Comparison of ENCODE assay signal across 9 cellular contexts in genomic region chr11:59224419-59224928, GRCh38. TPM values are rescaled to one million over a fixed set of nuclear protein-coding genes. Genes with fewer than 3 reads are reported as not detected.
A peak's percentile ranks its signal among the peaks of the same experiment; 100 is the strongest.
DNase-seq lines count a peak whose midpoint lies in the region; ATAC-seq and TF ChIP-seq lines count a peak whose summit lies in the region.
"Had no signal": no experiment of that assay in that cellular context is flagged by ENCODE, and none has a peak within 500 bp of the region (broad histone marks: within the 10 kb centered on the region; RNA-seq: fewer than 3 reads in every experiment).

No MANE protein-coding gene starts in this region.

- H3K79me1 ChIP-seq in neuronal stem cell (ENCODE audit: low read depth, low read length) = no peaks in the 10 kb centered on the region

- H2AFZ ChIP-seq in neuronal stem cell (ENCODE audit: low read length) = peak overlapping the region; percentile 32

- H3K4me1 ChIP-seq in ascending aorta = no peaks in the 10 kb centered on the region
- H3K4me1 ChIP-seq in neuronal stem cell (ENCODE audit: control insufficient read depth in 2 of 2, insufficient read depth in 1 of 2, low read depth in 1 of 2, low read length in 2 of 2) = no peaks in the 10 kb centered on the region
- peaks cover 9% of the 10 kb centered on the region for H3K4me1 ChIP-seq in vagina

- no peaks in the 10 kb centered on the region for H3K36me3 Mint-ChIP-seq in activated T-helper 1 cell treated with anti-CD3 and anti-CD28 coated beads, Interleukin-12 subunit alpha, Interleukin-12 subunit beta, Interleukin-2, Interleukin-4 antibody, amounts not matched to agents 30 ng/mL and 10 ng/mL and 1 ng/mL, durations not matched to agents 14 hours and 24 hours and 36 hours (ENCODE audit: low read depth)
- H3K36me3 Mint-ChIP-seq in CD4-positive, alpha-beta T cell (ENCODE audit: low read depth) = no peaks in the 10 kb centered on the region

- DNase-seq in ascending aorta (ENCODE audit: low spot score in 2 of 2) (no peak), neuronal stem cell (ENCODE audit: low spot score) (no peak), vagina (ENCODE audit: extremely low spot score in 2 of 2) (no peak), islet precursor cell (no peak)
- no peak for DNase-seq in activated T-helper 1 cell treated with anti-CD3 and anti-CD28 coated beads, Interleukin-12 subunit alpha, Interleukin-12 subunit beta, Interleukin-2, Interleukin-4 antibody, amounts not matched to agents 30 ng/mL and 10 ng/mL and 1 ng/mL, durations not matched to agents 14 hours and 24 hours and 36 hours (ENCODE audit: low spot score)
- no peak for DNase-seq in CD4-positive, alpha-beta T cell
- DNase-seq: stimulated activated CD4-positive, alpha-beta T cell treated with anti-CD3 and anti-CD28 coated beads, Interleukin-2, amount 100 ng/mL, for 48 hours had no signal

- H3K23ac ChIP-seq in neuronal stem cell (ENCODE audit: low read depth, low read length, poor library complexity) = no peak overlapping the region

- intact Hi-C loops in ascending aorta (cut with DNase I) = no loop called here
- intact Hi-C loops in activated T-helper 1 cell treated with anti-CD3 and anti-CD28 coated beads, Interleukin-12 subunit alpha, Interleukin-12 subunit beta, Interleukin-2, Interleukin-4 antibody, amounts not matched to agents 30 ng/mL and 10 ng/mL and 1 ng/mL, durations not matched to agents 14 hours and 24 hours and 36 hours (cut with micrococcal nuclease) = no loop called here
- intact Hi-C loops in vagina (cut with DNase I) = no loop called here
- intact Hi-C loops in CD4-positive, alpha-beta T cell (cut with DNase I, micrococcal nuclease) = no loop called here

- H4K91ac ChIP-seq in neuronal stem cell (ENCODE audit: low read depth, low read length, poor library complexity) = no peak overlapping the region

- H3K27me3 Mint-ChIP-seq in activated T-helper 1 cell treated with anti-CD3 and anti-CD28 coated beads, Interleukin-12 subunit alpha, Interleukin-12 subunit beta, Interleukin-2, Interleukin-4 antibody, amounts not matched to agents 30 ng/mL and 10 ng/mL and 1 ng/mL, durations not matched to agents 14 hours and 24 hours and 36 hours (ENCODE audit: insufficient read depth) = peaks cover 9% of the 10 kb centered on the region
- no peaks in the 10 kb centered on the region for H3K27me3 Mint-ChIP-seq in CD4-positive, alpha-beta T cell

- no peak overlapping the region for H2BK15ac ChIP-seq in neuronal stem cell (ENCODE audit: low read length)

- WGBS in neuronal stem cell (ENCODE audit: extremely low coverage in 2 of 2, insufficient read length in 2 of 2, insufficient replicate concordance in 1 of 2), 2 donors = no CpG with 5 or more reads among the region's 4 CpGs

- H3K36me3 ChIP-seq in ascending aorta (no peaks in the 10 kb centered on the region), neuronal stem cell (replicated peaks in 1 of 2; ENCODE audit: control insufficient read depth in 2 of 2, insufficient read depth in 2 of 2, low read length in 2 of 2) (no peaks in the 10 kb centered on the region), vagina (no peaks in the 10 kb centered on the region)

- no peak overlapping the region for H4K8ac ChIP-seq in neuronal stem cell (ENCODE audit: low read depth, low read length)

- no peaks in the 10 kb centered on the region for H3K27me3 ChIP-seq in ascending aorta
- H3K27me3 ChIP-seq in neuronal stem cell (ENCODE audit: control insufficient read depth in 3 of 3, insufficient read depth in 3 of 3, low read depth in 1 of 3, low read length in 3 of 3) = peaks cover 0 to 26% (median 0%) of the 10 kb centered on the region in 3 experiments
- no peaks in the 10 kb centered on the region for H3K27me3 ChIP-seq in vagina
- H3K27me3 ChIP-seq in CD4-positive, alpha-beta T cell (ENCODE audit: control insufficient read depth, insufficient read depth, low read length) = no peaks in the 10 kb centered on the region

- H3K9me3 ChIP-seq in ascending aorta (no peaks in the 10 kb centered on the region), neuronal stem cell (replicated peaks in 1 of 2; ENCODE audit: control insufficient read depth in 2 of 2, insufficient read depth in 1 of 2, low read depth in 1 of 2, low read length in 2 of 2) (no peaks in the 10 kb centered on the region), vagina (no peaks in the 10 kb centered on the region)
- H3K9me3 ChIP-seq in CD4-positive, alpha-beta T cell (ENCODE audit: control insufficient read depth, low read length) = no peaks in the 10 kb centered on the region

- no peak for TF ChIP-seq POLR2A in vagina (IDR thresholded peaks at IDR 0.05)

- no peak overlapping the region for H3K27ac Mint-ChIP-seq in activated T-helper 1 cell treated with anti-CD3 and anti-CD28 coated beads, Interleukin-12 subunit alpha, Interleukin-12 subunit beta, Interleukin-2, Interleukin-4 antibody, amounts not matched to agents 30 ng/mL and 10 ng/mL and 1 ng/mL, durations not matched to agents 14 hours and 24 hours and 36 hours
- no peak overlapping the region for H3K27ac Mint-ChIP-seq in CD4-positive, alpha-beta T cell

- CTCF ChIA-PET in CD4-positive, alpha-beta T cell (lab: Charles Lee) = no interaction called here

- H3K4me3 ChIP-seq in ascending aorta = no peak overlapping the region
- no peak overlapping the region for H3K4me3 ChIP-seq in neuronal stem cell (ENCODE audit: low read length in 2 of 2)
- H3K4me3 ChIP-seq in vagina = no peak overlapping the region

- no peak overlapping the region for H3K9ac ChIP-seq in neuronal stem cell (ENCODE audit: low read depth, low read length, poor library complexity)

- H2AK5ac ChIP-seq in neuronal stem cell (ENCODE audit: low read depth, low read length) = no peak overlapping the region

- H3K27ac ChIP-seq in ascending aorta (peak overlapping the region; percentile 11 to 14), neuronal stem cell (replicated peaks; ENCODE audit: low read length) (no peak overlapping the region), vagina (no peak overlapping the region)
- no peak overlapping the region for H3K27ac ChIP-seq in CD4-positive, alpha-beta T cell (ENCODE audit: low read depth, low read length)

- H2BK5ac ChIP-seq in neuronal stem cell (ENCODE audit: low read length) = no peak overlapping the region

- H2BK120ac ChIP-seq in neuronal stem cell (ENCODE audit: low read depth, low read length) = no peak overlapping the region

- H3K4me2 ChIP-seq in neuronal stem cell (ENCODE audit: insufficient read depth, low read length, poor library complexity, severe bottlenecking) = no peak overlapping the region

- no peak overlapping the region for H3K4me3 Mint-ChIP-seq in activated T-helper 1 cell treated with anti-CD3 and anti-CD28 coated beads, Interleukin-12 subunit alpha, Interleukin-12 subunit beta, Interleukin-2, Interleukin-4 antibody, amounts not matched to agents 30 ng/mL and 10 ng/mL and 1 ng/mL, durations not matched to agents 14 hours and 24 hours and 36 hours
- no peak overlapping the region for H3K4me3 Mint-ChIP-seq in CD4-positive, alpha-beta T cell

- no peak overlapping the region for H3K4ac ChIP-seq in neuronal stem cell (ENCODE audit: low read length)

- no peaks in the 10 kb centered on the region for H3K4me1 Mint-ChIP-seq in activated T-helper 1 cell treated with anti-CD3 and anti-CD28 coated beads, Interleukin-12 subunit alpha, Interleukin-12 subunit beta, Interleukin-2, Interleukin-4 antibody, amounts not matched to agents 30 ng/mL and 10 ng/mL and 1 ng/mL, durations not matched to agents 14 hours and 24 hours and 36 hours (ENCODE audit: low read depth)
- no peaks in the 10 kb centered on the region for H3K4me1 Mint-ChIP-seq in CD4-positive, alpha-beta T cell (ENCODE audit: low read depth)

- H3K18ac ChIP-seq in neuronal stem cell (ENCODE audit: low read length) = no peak overlapping the region

- ATAC-seq in GM18867 (IDR thresholded peaks at IDR 0.05; ENCODE audit: unreplicated experiment) (peak; percentile 60), HG02885 (IDR thresholded peaks at IDR 0.05; ENCODE audit: poor library complexity, unreplicated experiment) (peak; percentile 55)
- ATAC-seq in CD4-positive, alpha-beta T cell (ENCODE audit: poor library complexity) = no peak

- H3K14ac ChIP-seq in neuronal stem cell (ENCODE audit: low read length) = no peak overlapping the region

- H3K9me3 Mint-ChIP-seq in activated T-helper 1 cell treated with anti-CD3 and anti-CD28 coated beads, Interleukin-12 subunit alpha, Interleukin-12 subunit beta, Interleukin-2, Interleukin-4 antibody, amounts not matched to agents 30 ng/mL and 10 ng/mL and 1 ng/mL, durations not matched to agents 14 hours and 24 hours and 36 hours = no peaks in the 10 kb centered on the region
- no peaks in the 10 kb centered on the region for H3K9me3 Mint-ChIP-seq in CD4-positive, alpha-beta T cell

- H2BK12ac ChIP-seq in neuronal stem cell (ENCODE audit: low read length) = no peak overlapping the region

- POLR2A ChIA-PET in CD4-positive, alpha-beta T cell (lab: Charles Lee) = no interaction called here

- TF ChIP-seq CTCF in ascending aorta (IDR thresholded peaks at IDR 0.05) = no peak
- TF ChIP-seq CTCF in vagina (IDR thresholded peaks at IDR 0.05) = no peak
- no peak for TF ChIP-seq CTCF in CD4-positive, alpha-beta T cell (IDR thresholded peaks at IDR 0.05)

RNA-seq across cellular contexts. Expression of gene MPEG1, which starts 11.7 kb away (rescaled TPM):
- 14.5 TPM for total RNA-seq in ascending aorta
- polyA plus RNA-seq in neuronal stem cell (2013, experiment 1 of 2) = not detected
- polyA plus RNA-seq in neuronal stem cell (2013, experiment 2 of 2) = not detected
- not detected in 2 replicates for total RNA-seq in activated T-helper 1 cell treated with anti-CD3 and anti-CD28 coated beads, Interleukin-12 subunit alpha, Interleukin-12 subunit beta, Interleukin-2, Interleukin-4 antibody, amounts not matched to agents 30 ng/mL and 10 ng/mL and 1 ng/mL, durations not matched to agents 14 hours and 24 hours and 36 hours
- total RNA-seq in vagina = 3.9 TPM
- 1 to 10 TPM; 2.8 to 2.9 TPM for total RNA-seq in CD4-positive, alpha-beta T cell

RNA-seq across cellular contexts. Expression of gene DTX4, which starts 52.5 kb away (rescaled TPM):
- total RNA-seq in ascending aorta (9.6 TPM), vagina (8.1 TPM)
- 84.4 TPM for polyA plus RNA-seq in neuronal stem cell (2013, experiment 1 of 2)
- 84.6 TPM for polyA plus RNA-seq in neuronal stem cell (2013, experiment 2 of 2)
- total RNA-seq in activated T-helper 1 cell treated with anti-CD3 and anti-CD28 coated beads, Interleukin-12 subunit alpha, Interleukin-12 subunit beta, Interleukin-2, Interleukin-4 antibody, amounts not matched to agents 30 ng/mL and 10 ng/mL and 1 ng/mL, durations not matched to agents 14 hours and 24 hours and 36 hours = 0.05 TPM in 2 replicates
- total RNA-seq in CD4-positive, alpha-beta T cell = 1 to 10 TPM in 1 of 2 experiments, under 1 TPM in 1; 0.93 to 1.0 TPM

Comparison
In these comparisons a context has a peak if more than half of its experiments do, and no peak if none do; other contexts are left out.
1. H3K27ac ChIP-seq: peak in ascending aorta (2 of 2); none in neuronal stem cell (single experiment), vagina (single experiment) and CD4-positive, alpha-beta T cell (single experiment).